Comparison of ENCODE assay signal across 31 cellular contexts in genomic region chr5:176601901-176602300, GRCh38. TPM values are rescaled to one million over a fixed set of nuclear protein-coding genes. Genes with fewer than 3 reads are reported as not detected.
"Had no signal": no experiment of that assay in that cellular context is flagged by ENCODE, and none has a peak within 500 bp of the region (broad histone marks: within the 10 kb centered on the region; RNA-seq: fewer than 3 reads in every experiment).

No MANE protein-coding gene starts in this region.

- H3K9me3 Mint-ChIP-seq: activated CD4-positive, alpha-beta memory T cell treated with anti-CD3 and anti-CD28 coated beads for 36 hours; activated naive CD4-positive, alpha-beta T cell treated with anti-CD3 and anti-CD28 coated beads, Interleukin-2, amount 10 ng/mL, durations not matched to agents 7 days and 5 days; activated naive CD8-positive, alpha-beta T cell treated with anti-CD3 and anti-CD28 coated beads, Interleukin-2, amount 50 U/mL, for 24 hours; central memory CD8-positive, alpha-beta T cell; T-helper 1 cell treated with Interleukin-12 subunit alpha and Interleukin-12 subunit beta and Interleukin-4 antibody, amounts not matched to agents 30 μg/mL and 1 μg/mL, for 36 hours; T-helper 2 cell treated with Interferon-gamma antibody and Interleukin-4, amounts not matched to agents 5 μg/mL and 100 μg/mL, for 36 hours; WTC11 had no signal

- H3K4me1 Mint-ChIP-seq: activated naive CD4-positive, alpha-beta T cell treated with anti-CD3 and anti-CD28 coated beads, Interleukin-2, amount 10 ng/mL, durations not matched to agents 7 days and 5 days; central memory CD8-positive, alpha-beta T cell had no signal

- H3K27me3 ChIP-seq: brain microvascular endothelial cell, SJSA1 had no signal

- H3K4me2 ChIP-seq: SK-N-SH had no signal

- DNase-seq: activated CD4-positive, alpha-beta memory T cell treated with anti-CD3 and anti-CD28 coated beads for 36 hours; activated CD4-positive, alpha-beta T cell treated with anti-CD3 and anti-CD28 coated beads for 36 hours; activated CD4-positive, alpha-beta T cell treated with anti-CD3 and anti-CD28 coated beads, Interleukin-2, amount 50 U/mL, for 1 hour; activated CD8-positive, alpha-beta memory T cell treated with anti-CD3 and anti-CD28 coated beads, Interleukin-2, amount 50 U/mL, for 4 hours; activated effector memory CD4-positive, alpha-beta T cell treated with Interleukin-2 at 50 U/mL for 16 hours; activated naive CD4-positive, alpha-beta T cell treated with anti-CD3 and anti-CD28 coated beads, Interleukin-2, amount 10 ng/mL, durations not matched to agents 7 days and 5 days; activated naive CD8-positive, alpha-beta T cell treated with anti-CD3 and anti-CD28 coated beads, Interleukin-2, amount 50 U/mL, for 24 hours; activated T-cell treated with anti-CD3 and anti-CD28 coated beads, Interleukin-2, amount 50 U/mL, for 48 hours; brain microvascular endothelial cell; Karpas-422; KBM-7; MM.1S; MV-4-11; NCI-H1092; NCI-H1436 treated with DMSO at 0.1 percent for 48 hours; NCI-H187; NCI-H2029 treated with DMSO at 0.1 percent for 48 hours; NCI-H2107; NCI-H226; NCI-H446 treated with DMSO at 0.1 percent for 48 hours; SHP77 treated with DMSO at 0.1 percent for 48 hours; SK-N-SH had no signal

- H3K27ac Mint-ChIP-seq: activated CD4-positive, alpha-beta memory T cell treated with anti-CD3 and anti-CD28 coated beads for 36 hours; activated CD4-positive, alpha-beta T cell treated with anti-CD3 and anti-CD28 coated beads for 36 hours; activated naive CD4-positive, alpha-beta T cell treated with anti-CD3 and anti-CD28 coated beads, Interleukin-2, amount 10 ng/mL, durations not matched to agents 7 days and 5 days; activated naive CD8-positive, alpha-beta T cell; activated naive CD8-positive, alpha-beta T cell treated with anti-CD3 and anti-CD28 coated beads, Interleukin-2, amount 50 U/mL, for 24 hours; T-helper 1 cell treated with Interleukin-12 subunit alpha and Interleukin-12 subunit beta and Interleukin-4 antibody, amounts not matched to agents 30 μg/mL and 1 μg/mL, for 36 hours; T-helper 2 cell treated with Interferon-gamma antibody and Interleukin-4, amounts not matched to agents 5 μg/mL and 100 μg/mL, for 36 hours; WTC11 had no signal

- H3K4me3 ChIP-seq: SJSA1 had no signal

- H3K27ac ChIP-seq: brain microvascular endothelial cell, SJSA1 had no signal

- H3K4me1 ChIP-seq: SJSA1 had no signal

- H3K9me3 ChIP-seq: SJSA1, SK-N-SH had no signal

- H3K36me3 Mint-ChIP-seq: activated CD4-positive, alpha-beta memory T cell treated with anti-CD3 and anti-CD28 coated beads for 36 hours; activated naive CD4-positive, alpha-beta T cell treated with anti-CD3 and anti-CD28 coated beads, Interleukin-2, amount 10 ng/mL, durations not matched to agents 7 days and 5 days; activated naive CD8-positive, alpha-beta T cell had no signal

- H3K4me3 Mint-ChIP-seq: activated CD4-positive, alpha-beta memory T cell treated with anti-CD3 and anti-CD28 coated beads for 36 hours; activated CD4-positive, alpha-beta T cell treated with anti-CD3 and anti-CD28 coated beads for 36 hours; activated naive CD4-positive, alpha-beta T cell treated with anti-CD3 and anti-CD28 coated beads, Interleukin-2, amount 10 ng/mL, durations not matched to agents 7 days and 5 days; activated naive CD8-positive, alpha-beta T cell; activated naive CD8-positive, alpha-beta T cell treated with anti-CD3 and anti-CD28 coated beads, Interleukin-2, amount 50 U/mL, for 24 hours; central memory CD8-positive, alpha-beta T cell; T-helper 1 cell treated with Interleukin-12 subunit alpha and Interleukin-12 subunit beta and Interleukin-4 antibody, amounts not matched to agents 30 μg/mL and 1 μg/mL, for 36 hours; T-helper 2 cell treated with Interferon-gamma antibody and Interleukin-4, amounts not matched to agents 5 μg/mL and 100 μg/mL, for 36 hours; WTC11 had no signal

- H3K9ac ChIP-seq: SK-N-SH had no signal

- H3K36me3 ChIP-seq: brain microvascular endothelial cell had no signal

- H3K27me3 Mint-ChIP-seq: activated CD4-positive, alpha-beta memory T cell treated with anti-CD3 and anti-CD28 coated beads for 36 hours; central memory CD8-positive, alpha-beta T cell had no signal

- FAIRE-seq: TTC549 had no signal

RNA-seq across cellular contexts. Expression of gene SNCB, which starts 28.4 kb away (rescaled TPM):
- total RNA-seq: RPMI7951, SJSA1 had no signal

RNA-seq across cellular contexts. Expression of gene EIF4E1B, which starts 28.6 kb away (rescaled TPM):
- total RNA-seq: activated CD4-positive, alpha-beta memory T cell treated with anti-CD3 and anti-CD28 coated beads for 36 hours; activated CD4-positive, alpha-beta T cell treated with anti-CD3 and anti-CD28 coated beads for 36 hours; chondrocyte; RPMI7951; SJSA1 had no signal
- polyA plus RNA-seq: SK-N-SH had no signal

RNA-seq across cellular contexts. Expression of gene CDHR2, which starts 52.8 kb away (rescaled TPM):
- total RNA-seq: RPMI7951, SJSA1 had no signal
- polyA plus RNA-seq: SK-N-SH had no signal
